8 cellular contexts compared by ENCODE assay signal in genomic region chr4:176065365-176066249, GRCh38. TPM values are rescaled to one million over a fixed set of nuclear protein-coding genes. Genes with fewer than 3 reads are reported as not detected.
A peak's percentile ranks its signal among the peaks of the same experiment; 100 is the strongest.
DNase-seq lines count a peak whose midpoint lies in the region; ATAC-seq, FAIRE-seq and TF ChIP-seq lines count a peak whose summit lies in the region.

Gene WDR17, plus strand, starts transcription at chr4:176065841. Its CDS starts 45,740 bp downstream, at chr4:176111581.

- H3K4me1 Mint-ChIP-seq in activated naive CD8-positive, alpha-beta T cell treated with anti-CD3 and anti-CD28 coated beads for 36 hours = peaks cover 12% of the 10 kb centered on the region

- peak; percentile 100 for ATAC-seq in HG02588 (IDR thresholded peaks at IDR 0.05; ENCODE audit: unreplicated experiment)
- peak; percentile 98 to 99 (median 99) for ATAC-seq in pancreas

- intact Hi-C loops in pancreas (cut with DNase I) = no loop called here

- H3K4me1 ChIP-seq in cardiac muscle cell (ENCODE audit: low read depth) (peaks cover 4% of the 10 kb centered on the region), pancreas (peaks cover 0 to 6% (median 0%) of the 10 kb centered on the region in 3 donors), thymus (ENCODE audit: control insufficient read depth, insufficient read depth, low read length) (peaks cover 10% of the 10 kb centered on the region)

- H3K27ac Mint-ChIP-seq in activated naive CD8-positive, alpha-beta T cell treated with anti-CD3 and anti-CD28 coated beads for 36 hours = peak within 1 kb of the TSS; percentile 67

- DNase-seq in GM06990 (ENCODE audit: extremely low read depth, insufficient read length) = peak; percentile 95
- peak; percentile 89 for DNase-seq in NCI-H128 (lab: John Stamatoyannopoulos, UW; ENCODE audit: unreplicated experiment)
- peak; percentile 94 for DNase-seq in SKM-1 treated with dmso at 0.1 percent for 144 hours (lab: John Stamatoyannopoulos, UW; ENCODE audit: unreplicated experiment)
- DNase-seq in activated naive CD8-positive, alpha-beta T cell treated with anti-CD3 and anti-CD28 coated beads for 36 hours = peak; percentile 89
- peak; percentile 84 to 98 for DNase-seq in cardiac muscle cell (ENCODE audit: low read depth in 1 of 2, low spot score in 1 of 2)
- peak; percentile 86 to 93 (median 90) for DNase-seq in pancreas

- no peak for FAIRE-seq in pancreas (lab: Jason Lieb, UNC)

- H3K9me3 ChIP-seq in cardiac muscle cell (ENCODE audit: low read depth) (no peaks in the 10 kb centered on the region), pancreas (no peaks in the 10 kb centered on the region), thymus (ENCODE audit: control insufficient read depth) (no peaks in the 10 kb centered on the region)

- no peaks in the 10 kb centered on the region for H3K36me3 Mint-ChIP-seq in activated naive CD8-positive, alpha-beta T cell treated with anti-CD3 and anti-CD28 coated beads for 36 hours

- H3K36me3 ChIP-seq in GM06990 (ENCODE audit: control insufficient read depth, insufficient read depth, low read length) (no peaks in the 10 kb centered on the region), cardiac muscle cell (no peaks in the 10 kb centered on the region), pancreas (no peaks in the 10 kb centered on the region), thymus (ENCODE audit: control insufficient read depth, insufficient read depth) (no peaks in the 10 kb centered on the region)

- peaks cover 42% of the 10 kb centered on the region for H3K27me3 Mint-ChIP-seq in activated naive CD8-positive, alpha-beta T cell treated with anti-CD3 and anti-CD28 coated beads for 36 hours

- H3K4me3 ChIP-seq in GM06990 (replicated peaks; ENCODE audit: low read depth, low read length) = peak within 1 kb of the TSS; percentile 70
- H3K4me3 ChIP-seq in cardiac muscle cell = peak within 1 kb of the TSS; percentile 32
- peak within 1 kb of the TSS; percentile 50 to 73 (median 64) for H3K4me3 ChIP-seq in pancreas
- H3K4me3 ChIP-seq in thymus (ENCODE audit: low read length) = peak within 1 kb of the TSS; percentile 59

- no peaks in the 10 kb centered on the region for H3K27me3 ChIP-seq in GM06990 (replicated peaks; ENCODE audit: control insufficient read depth, insufficient read depth, low read length)
- H3K27me3 ChIP-seq in cardiac muscle cell = no peaks in the 10 kb centered on the region
- H3K27me3 ChIP-seq in pancreas = no peaks in the 10 kb centered on the region
- no peaks in the 10 kb centered on the region for H3K27me3 ChIP-seq in thymus (ENCODE audit: control insufficient read depth, insufficient read depth)

- TF ChIP-seq CTCF in GM06990 (IDR thresholded peaks at IDR 0.05; ENCODE audit: insufficient read depth, low read length, poor library complexity, severe bottlenecking) (no peak), cardiac muscle cell (IDR thresholded peaks at IDR 0.05; ENCODE audit: low read depth, low read length) (no peak), pancreas (IDR thresholded peaks at IDR 0.05) (no peak)

- 1% methylated on average over 55 to 56 of the region's 56 CpGs for WGBS in pancreas, 2 donors
- WGBS in thymus = 2% methylated on average over 56 of the region's 56 CpGs

- H3K4me3 Mint-ChIP-seq in activated naive CD8-positive, alpha-beta T cell treated with anti-CD3 and anti-CD28 coated beads for 36 hours = peak within 1 kb of the TSS; percentile 88

- no peaks in the 10 kb centered on the region for H3K9me3 Mint-ChIP-seq in activated naive CD8-positive, alpha-beta T cell treated with anti-CD3 and anti-CD28 coated beads for 36 hours

- H3K27ac ChIP-seq in cardiac muscle cell = no peak within 1 kb of the TSS
- H3K27ac ChIP-seq in pancreas = no peak within 1 kb of the TSS
- H3K27ac ChIP-seq in thymus (ENCODE audit: low read depth) = no peak within 1 kb of the TSS

RNA-seq across cellular contexts. Expression of gene WDR17, which starts in this region (rescaled TPM):
- total RNA-seq in activated naive CD8-positive, alpha-beta T cell treated with anti-CD3 and anti-CD28 coated beads for 36 hours = 1 to 10 TPM; 1.9 to 2.7 TPM
- total RNA-seq in cardiac muscle cell (0.39 and 0.95 TPM in 2 replicates), pancreas (1 to 10 TPM; 1.3 to 2.7 (median 2.2) TPM)
- polyA plus RNA-seq in cardiac muscle cell (0.77 TPM in 1 of 2 replicates, not detected in the other), pancreas (1 to 10 TPM in 1 of 2 donors, under 1 TPM in 1; 0.68 to 3.0 TPM), thymus (0.23 TPM)

Comparison
In these comparisons a context has a peak if more than half of its experiments do, and no peak if none do; other contexts are left out.
1. Peak in DNase-seq and H3K4me3 ChIP-seq in cardiac muscle cell; RNA of the gene not detected or under 1 TPM.